In genomic region chr7:151276651-151277590, GRCh38 we compare ENCODE assay signal across 8 cellular contexts. TPM values are rescaled to one million over a fixed set of nuclear protein-coding genes. Genes with fewer than 3 reads are reported as not detected.
DNase-seq lines count a peak whose midpoint lies in the region; ATAC-seq and TF ChIP-seq lines count a peak whose summit lies in the region.

No MANE protein-coding gene starts in this region.

- peaks cover 3 to 8% of the 10 kb centered on the region in 2 donors for H3K4me1 ChIP-seq in mucosa of rectum (ENCODE audit: control insufficient read depth in 2 of 2, insufficient read depth in 2 of 2, low read length in 2 of 2)

- no peak overlapping the region for H3K27ac ChIP-seq in mucosa of rectum (ENCODE audit: low read depth in 2 of 2, low read length in 2 of 2)

- H3K9me3 ChIP-seq in mucosa of rectum (ENCODE audit: control insufficient read depth in 2 of 2, low read length in 2 of 2), result no peaks in the 10 kb centered on the region

- no peak for TF ChIP-seq CTCF in epithelial cell of proximal tubule (conservative IDR thresholded peaks at IDR 0.05; ENCODE audit: low read depth, low read length)

- peak overlapping the region; percentile 3 to 24 for H3K9ac ChIP-seq in mucosa of rectum (ENCODE audit: low read depth in 1 of 2, low read length in 2 of 2)

- peak overlapping the region; percentile 50 for H3K4me3 ChIP-seq in epithelial cell of proximal tubule (ENCODE audit: low read depth, low read length)
- peak overlapping the region; percentile 44 to 73 for H3K4me3 ChIP-seq in mucosa of rectum (ENCODE audit: low read length in 2 of 2)

- DNase-seq in DMS 273 (lab: John Stamatoyannopoulos, UW; ENCODE audit: unreplicated experiment), result peak; percentile 88
- DNase-seq in NCI-H774 (lab: John Stamatoyannopoulos, UW), result peak; percentile 8
- DNase-seq in activated CD8-positive, alpha-beta memory T cell treated with anti-CD3 and anti-CD28 coated beads, Interleukin-2, amount 50 U/mL, for 48 hours, result peak; percentile 81
- no peak for DNase-seq in epithelial cell of proximal tubule (ENCODE audit: low read depth)
- peak; percentile 39 to 45 for DNase-seq in stimulated activated CD8-positive, alpha-beta memory T cell treated with anti-CD3 and anti-CD28 coated beads, Interleukin-2, amount 100 ng/mL, for 48 hours (ENCODE audit: low read depth in 2 of 2)

- ATAC-seq in HG02885 (IDR thresholded peaks at IDR 0.05; ENCODE audit: poor library complexity, unreplicated experiment), result peak; percentile 76
- no peak for ATAC-seq in HG03095 (IDR thresholded peaks at IDR 0.05; ENCODE audit: unreplicated experiment)

- peaks cover 5 to 10% of the 10 kb centered on the region in 2 donors for H3K27me3 ChIP-seq in mucosa of rectum (ENCODE audit: control insufficient read depth in 2 of 2, insufficient read depth in 2 of 2, low read length in 2 of 2)

- no peaks in the 10 kb centered on the region for H3K36me3 ChIP-seq in mucosa of rectum (ENCODE audit: control insufficient read depth in 2 of 2, insufficient read depth in 2 of 2, low read length in 2 of 2)

RNA-seq across cellular contexts. Expression of gene SMARCD3, which starts 28.4 kb away (rescaled TPM):
- 6.9 and 8.1 TPM in 2 replicates for total RNA-seq in epithelial cell of proximal tubule

RNA-seq across cellular contexts. Expression of gene CHPF2, which starts 44.6 kb away (rescaled TPM):
- total RNA-seq in epithelial cell of proximal tubule, result 40.1 and 45.6 TPM in 2 replicates

RNA-seq across cellular contexts. Expression of gene ABCF2, which starts 49.9 kb away (rescaled TPM):
- total RNA-seq in epithelial cell of proximal tubule, result 37.8 and 80.5 TPM in 2 replicates
